ENCODE assay signal across 16 cellular contexts in the genomic region with DNA sequence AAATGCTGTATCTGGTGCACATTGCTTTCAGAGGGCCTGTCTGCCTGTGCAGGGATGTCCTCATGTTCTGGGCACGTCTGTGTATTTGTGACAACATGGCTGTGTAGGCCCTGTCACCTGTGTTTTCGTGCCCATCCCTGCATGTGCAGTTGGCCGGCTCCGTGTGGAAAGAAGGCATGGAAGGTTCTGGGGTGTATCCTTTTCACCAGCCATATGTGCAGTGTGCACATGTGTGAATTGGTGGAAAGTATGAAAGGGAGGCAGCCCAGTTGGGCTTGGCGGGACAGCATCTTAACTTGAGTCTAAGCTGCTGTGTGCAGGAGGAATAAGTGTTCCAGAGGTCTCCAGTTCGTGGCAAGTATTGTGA. TPM values are rescaled to one million over a fixed set of nuclear protein-coding genes. Genes with fewer than 3 reads are reported as not detected.
DNase-seq lines count a peak whose midpoint lies in the region; ATAC-seq and TF ChIP-seq lines count a peak whose summit lies in the region.
"Had no signal": no experiment of that assay in that cellular context is flagged by ENCODE, and none has a peak within 500 bp of the region (broad histone marks: within the 10 kb centered on the region; RNA-seq: fewer than 3 reads in every experiment).

No MANE protein-coding gene starts in this region.

- H3K9me3 Mint-ChIP-seq in osteocyte (ENCODE audit: unreplicated experiment), result no peaks in the 10 kb centered on the region
- no peaks in the 10 kb centered on the region for H3K9me3 Mint-ChIP-seq in stimulated activated effector memory CD8-positive, alpha-beta T cell treated with anti-CD3 and anti-CD28 coated beads, Interleukin-12 subunit alpha, Interleukin-12 subunit beta, amount 100 ng/mL, for 72 hours
- H3K9me3 Mint-ChIP-seq: activated naive CD8-positive, alpha-beta T cell treated with anti-CD3 and anti-CD28 coated beads for 36 hours had no signal

- H3K27me3 Mint-ChIP-seq in osteocyte (ENCODE audit: unreplicated experiment), result peaks cover 3% of the 10 kb centered on the region

- peak overlapping the region; percentile 65 for H3K4me3 Mint-ChIP-seq in osteocyte (ENCODE audit: unreplicated experiment)
- no peak overlapping the region for H3K4me3 Mint-ChIP-seq in stimulated activated effector memory CD8-positive, alpha-beta T cell treated with anti-CD3 and anti-CD28 coated beads, Interleukin-12 subunit alpha, Interleukin-12 subunit beta, amount 100 ng/mL, for 72 hours
- H3K4me3 Mint-ChIP-seq: activated naive CD8-positive, alpha-beta T cell treated with anti-CD3 and anti-CD28 coated beads for 36 hours had no signal

- H3K27ac Mint-ChIP-seq in osteocyte (ENCODE audit: unreplicated experiment), result no peak overlapping the region
- no peak overlapping the region for H3K27ac Mint-ChIP-seq in stimulated activated effector memory CD8-positive, alpha-beta T cell treated with anti-CD3 and anti-CD28 coated beads, Interleukin-12 subunit alpha, Interleukin-12 subunit beta, amount 100 ng/mL, for 72 hours
- H3K27ac Mint-ChIP-seq: activated naive CD8-positive, alpha-beta T cell treated with anti-CD3 and anti-CD28 coated beads for 36 hours had no signal

- WGBS in gastroesophageal sphincter (ENCODE audit: low coverage in 1 of 2), 2 donors, result 89% methylated on average over 3 of the region's 6 CpGs; no CpG with 5 or more reads in 1 of the 2 donors

- H3K4me3 ChIP-seq in H7 (ENCODE audit: insufficient read depth, low read depth, low read length) (peak overlapping the region; percentile 41; the same call in 1 of the 2 replicates), SJCRH30 (peak overlapping the region; percentile 72), gastroesophageal sphincter (peak overlapping the region in 1 of 2 donors; percentile 54)
- H3K4me3 ChIP-seq: BLaER1 had no signal

- H3K27me3 ChIP-seq in H7 (ENCODE audit: control insufficient read depth, insufficient read depth, low read length), result peaks cover 32% of the 10 kb centered on the region
- no peaks in the 10 kb centered on the region for H3K27me3 ChIP-seq in SJCRH30
- H3K27me3 ChIP-seq in gastroesophageal sphincter, result peaks cover 42% of the 10 kb centered on the region
- H3K27me3 ChIP-seq: BLaER1 had no signal

- H3K4me1 Mint-ChIP-seq in osteocyte (ENCODE audit: unreplicated experiment), result peaks cover 18% of the 10 kb centered on the region
- no peaks in the 10 kb centered on the region for H3K4me1 Mint-ChIP-seq in stimulated activated effector memory CD8-positive, alpha-beta T cell treated with anti-CD3 and anti-CD28 coated beads, Interleukin-12 subunit alpha, Interleukin-12 subunit beta, amount 100 ng/mL, for 72 hours
- H3K4me1 Mint-ChIP-seq: activated naive CD8-positive, alpha-beta T cell treated with anti-CD3 and anti-CD28 coated beads for 36 hours had no signal

- H3K27ac ChIP-seq in SJCRH30 (no peak overlapping the region; the same call in 1 of the 2 replicates), gastroesophageal sphincter (peak overlapping the region in 3 of 4 donors; percentile 51 to 69 (median 55))
- H3K27ac ChIP-seq: BLaER1 had no signal

- no peaks in the 10 kb centered on the region; the same call in 1 of the 2 replicates for H3K36me3 ChIP-seq in H7 (replicated peaks; ENCODE audit: control insufficient read depth, insufficient read depth, low read length)
- H3K36me3 ChIP-seq in SJCRH30, result no peaks in the 10 kb centered on the region
- no peaks in the 10 kb centered on the region for H3K36me3 ChIP-seq in gastroesophageal sphincter
- H3K36me3 ChIP-seq: BLaER1, esophagus squamous epithelium had no signal

- no peak for TF ChIP-seq POLR2A in gastroesophageal sphincter (IDR thresholded peaks at IDR 0.05)

- H3K4me1 ChIP-seq in SJCRH30 (peaks cover 7% of the 10 kb centered on the region), gastroesophageal sphincter (peaks cover 0 to 13% (median 7%) of the 10 kb centered on the region in 3 donors)
- H3K4me1 ChIP-seq: BLaER1 had no signal

- TF ChIP-seq CTCF in gastroesophageal sphincter (IDR thresholded peaks at IDR 0.05) (no peak), osteocyte (IDR thresholded peaks at IDR 0.05) (no peak)

- TF ChIP-seq EP300 in gastroesophageal sphincter (IDR thresholded peaks at IDR 0.05), result no peak

- ATAC-seq in gastroesophageal sphincter, result no peak
- ATAC-seq in HG03159 (IDR thresholded peaks at IDR 0.05; ENCODE audit: unreplicated experiment), result no peak
- no peak for ATAC-seq in HG03439 (IDR thresholded peaks at IDR 0.05; ENCODE audit: unreplicated experiment)
- ATAC-seq in stimulated activated effector memory CD8-positive, alpha-beta T cell treated with anti-CD3 and anti-CD28 coated beads, Interleukin-12 subunit alpha, Interleukin-12 subunit beta, amount 100 ng/mL, for 72 hours, result no peak

- no peak for DNase-seq in H7
- DNase-seq in SJCRH30, result no peak
- no peak for DNase-seq in osteocyte (ENCODE audit: extremely low spot score, unreplicated experiment)
- DNase-seq in NCI-H1436 (lab: John Stamatoyannopoulos, UW), result no peak
- DNase-seq in stimulated activated effector memory CD8-positive, alpha-beta T cell treated with anti-CD3 and anti-CD28 coated beads, Interleukin-12 subunit alpha, Interleukin-12 subunit beta, amount 100 ng/mL, for 72 hours (ENCODE audit: low spot score in 2 of 2), result no peak
- DNase-seq: activated CD4-positive, CD25-positive, alpha-beta regulatory T cell; activated naive CD8-positive, alpha-beta T cell treated with anti-CD3 and anti-CD28 coated beads for 36 hours; DND-41; esophagus squamous epithelium; hippocampal formation; NCI-H1048; SW 1271 had no signal

- no peaks in the 10 kb centered on the region for H3K36me3 Mint-ChIP-seq in osteocyte (ENCODE audit: unreplicated experiment)
- no peaks in the 10 kb centered on the region for H3K36me3 Mint-ChIP-seq in stimulated activated effector memory CD8-positive, alpha-beta T cell treated with anti-CD3 and anti-CD28 coated beads, Interleukin-12 subunit alpha, Interleukin-12 subunit beta, amount 100 ng/mL, for 72 hours
- H3K36me3 Mint-ChIP-seq: activated naive CD8-positive, alpha-beta T cell treated with anti-CD3 and anti-CD28 coated beads for 36 hours had no signal

- H3K9me3 ChIP-seq in SJCRH30 (replicated peaks), result no peaks in the 10 kb centered on the region
- no peaks in the 10 kb centered on the region for H3K9me3 ChIP-seq in gastroesophageal sphincter
- H3K9me3 ChIP-seq: esophagus squamous epithelium had no signal

RNA-seq across cellular contexts. Expression of a gene that starts 0.6 kb away (rescaled TPM):
- total RNA-seq in H7 (2014; rRNA removed; shearing (Covaris generic)), result 0.42 and 0.67 TPM in 2 replicates
- 6.5 and 6.7 TPM in 2 replicates for total RNA-seq in SJCRH30 (2014; rRNA removed; shearing (Covaris generic))
- total RNA-seq in gastroesophageal sphincter (10 to 100 TPM in 1 of 4 donors, 1 to 10 TPM in 3; 4.8 to 15.9 (median 6.5) TPM), osteocyte (8.4 and 9.2 TPM in 2 replicates)
- total RNA-seq: activated naive CD8-positive, alpha-beta T cell treated with anti-CD3 and anti-CD28 coated beads for 36 hours had no signal
